8 cellular contexts compared by ENCODE assay signal in the genomic region with DNA sequence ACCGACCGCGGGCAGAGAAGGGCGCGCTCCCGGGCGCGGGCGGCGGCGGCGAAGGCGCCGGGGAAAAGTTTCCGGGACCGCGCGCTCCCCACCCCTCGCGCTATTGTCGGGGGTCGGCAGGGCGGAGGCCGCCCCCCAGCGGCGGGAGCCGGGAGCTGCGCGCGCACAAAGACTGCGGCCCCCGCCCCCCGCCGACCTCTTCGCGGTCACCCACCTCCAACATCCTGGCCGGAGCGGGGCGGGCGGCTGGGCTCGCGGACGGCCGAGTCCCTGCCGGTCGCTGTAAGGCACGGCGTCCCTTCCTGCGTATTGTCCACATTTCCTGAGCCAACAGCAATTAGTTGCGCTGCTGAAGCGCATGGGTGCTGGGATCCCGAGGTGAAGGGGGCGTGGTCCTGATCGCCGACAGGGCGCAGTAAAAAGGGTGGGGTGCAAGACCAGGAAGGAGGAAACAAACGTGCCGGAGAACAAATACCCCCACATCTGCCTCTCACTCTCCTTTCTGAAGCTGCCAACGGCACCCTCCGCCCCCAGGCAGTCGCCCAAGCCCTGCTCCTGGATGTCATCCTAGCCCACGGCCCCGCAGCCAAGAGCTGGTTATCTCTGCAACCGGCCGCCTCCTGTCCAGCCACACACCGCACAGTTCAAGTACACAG. TPM values are rescaled to one million over a fixed set of nuclear protein-coding genes. Genes with fewer than 3 reads are reported as not detected.
DNase-seq lines count a peak whose midpoint lies in the region; ATAC-seq and TF ChIP-seq lines count a peak whose summit lies in the region.

A gene with protein sequence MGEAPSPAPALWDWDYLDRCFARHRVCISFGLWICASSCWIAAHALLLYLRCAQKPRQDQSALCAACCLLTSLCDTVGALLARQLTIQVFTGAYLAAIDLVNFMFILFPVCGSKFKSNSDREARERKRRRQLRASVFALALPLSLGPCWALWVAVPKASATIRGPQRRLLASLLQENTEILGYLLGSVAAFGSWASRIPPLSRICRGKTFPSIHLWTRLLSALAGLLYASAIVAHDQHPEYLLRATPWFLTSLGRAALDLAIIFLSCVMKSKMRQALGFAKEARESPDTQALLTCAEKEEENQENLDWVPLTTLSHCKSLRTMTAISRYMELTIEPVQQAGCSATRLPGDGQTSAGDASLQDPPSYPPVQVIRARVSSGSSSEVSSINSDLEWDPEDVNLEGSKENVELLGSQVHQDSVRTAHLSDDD (minus strand): TSS at position 71 of the 656 bp plus-strand sequence. CDS start 204 bp downstream, outside the sequence.

- intact Hi-C loops in left lung (cut with DNase I): no loop called here

- no peaks in the 10 kb centered on the region for H3K27me3 ChIP-seq in left lung

- H3K4me3 ChIP-seq in left lung: peak within 1 kb of the TSS; percentile 50 to 62

- H3K27ac ChIP-seq in left lung: peak within 1 kb of the TSS; percentile 65 to 70

- peak; percentile 97 for DNase-seq in AG20443 (ENCODE audit: low spot score)
- peak; percentile 87 for DNase-seq in NCI-H345 (lab: John Stamatoyannopoulos, UW)
- DNase-seq in activated CD4-positive, alpha-beta T cell treated with anti-CD3 and anti-CD28 coated beads for 1 hour: peak; percentile 20
- DNase-seq in dedifferentiated amniotic fluid mesenchymal stem cell (ENCODE audit: extremely low spot score): peak; percentile 54
- DNase-seq in left lung: peak; percentile 73 to 88
- DNase-seq in stimulated activated CD4-positive, alpha-beta T cell treated with anti-CD3 and anti-CD28 coated beads, Interleukin-4, amount 100 ng/mL, for 4 hours: peak; percentile 40 to 58

- H3K9me3 ChIP-seq in left lung: no peaks in the 10 kb centered on the region

- peak; percentile 56 to 58 for TF ChIP-seq CTCF in left lung (IDR thresholded peaks at IDR 0.05)

- peaks cover 0 to 18% of the 10 kb centered on the region in 2 donors for H3K4me1 ChIP-seq in left lung

- no peaks in the 10 kb centered on the region for H3K36me3 ChIP-seq in left lung

- ATAC-seq in GM19025 (IDR thresholded peaks at IDR 0.05; ENCODE audit: low read depth, unreplicated experiment): peak; percentile 73
- ATAC-seq in HG03175 (IDR thresholded peaks at IDR 0.05; ENCODE audit: unreplicated experiment): peak; percentile 69
- ATAC-seq in left lung: peak; percentile 96

RNA-seq across cellular contexts. Expression of the gene that starts here (rescaled TPM):
- total RNA-seq in left lung: 10 to 100 TPM; 13.4 to 20.6 TPM

Comparison
In these comparisons a context has a peak if more than half of its experiments do, and no peak if none do; other contexts are left out.
1. Peak in every context shown above with its lines: DNase-seq, ATAC-seq, H3K4me3 ChIP-seq and H3K27ac ChIP-seq.
2. DNase-seq: peak in every context shown above with its lines; median percentile 97 in AG20443; 87 in NCI-H345; 80 in left lung; 54 in dedifferentiated amniotic fluid mesenchymal stem cell; 49 in stimulated activated CD4-positive, alpha-beta T cell treated with anti-CD3 and anti-CD28 coated beads, Interleukin-4, amount 100 ng/mL, for 4 hours; 20 in activated CD4-positive, alpha-beta T cell treated with anti-CD3 and anti-CD28 coated beads for 1 hour.